Comparison of ENCODE assay signal across 32 cellular contexts in the genomic region with DNA sequence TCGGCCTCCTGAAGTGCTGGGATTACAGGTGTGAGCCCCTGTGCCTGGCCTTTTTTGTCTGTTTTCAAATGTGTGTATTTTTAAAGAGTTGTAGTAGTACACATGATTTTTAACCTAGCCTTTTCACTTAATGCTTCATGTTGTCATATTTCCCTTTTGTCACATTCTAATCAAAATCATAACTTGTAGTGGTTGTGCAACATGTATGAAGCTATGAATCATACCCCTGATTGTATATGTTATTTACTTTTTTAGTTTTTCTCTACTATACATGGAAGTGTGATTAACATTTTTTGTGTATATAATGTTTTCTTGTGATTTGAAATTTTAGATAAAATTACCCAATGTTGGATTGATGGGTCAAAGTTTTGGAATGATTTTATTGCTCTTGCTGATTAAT. TPM values are rescaled to one million over a fixed set of nuclear protein-coding genes. Genes with fewer than 3 reads are reported as not detected.
"Had no signal": no experiment of that assay in that cellular context is flagged by ENCODE, and none has a peak within 500 bp of the region (broad histone marks: within the 10 kb centered on the region; RNA-seq: fewer than 3 reads in every experiment).

No MANE protein-coding gene starts in this region.

- DNase-seq: effector CD8-positive, alpha-beta T cell; heart left ventricle; hippocampal formation; kidney glomerular epithelial cell; mammary epithelial cell; naive thymus-derived CD4-positive, alpha-beta T cell; nephron progenitor cell; psoas muscle; retina; spleen; stimulated activated CD4-positive, alpha-beta T cell treated with anti-CD3 and anti-CD28 coated beads, Interleukin-2, amount 100 ng/mL, for 24 hours; stimulated activated CD4-positive, alpha-beta T cell treated with anti-CD3 and anti-CD28 coated beads, Interleukin-4, amount 100 ng/mL, for 4 hours; stimulated activated naive B cell treated with anti-CD40 and anti-IgM and Interleukin-4, amounts not matched to agents 10 μg/mL and 1 μg/mL and 100 μg/mL, for 72 hours; stimulated activated naive CD8-positive, alpha-beta T cell treated with anti-CD3 and anti-CD28 coated beads, Interleukin-15, amount 100 ng/mL, for 72 hours; testis; upper lobe of right lung had no signal

- H3K4me1 ChIP-seq: parathyroid adenoma, psoas muscle, tibial nerve, upper lobe of right lung, vagina had no signal

- H3K27ac ChIP-seq: heart left ventricle, parathyroid adenoma, psoas muscle, spleen, testis, tibial nerve, upper lobe of right lung, vagina had no signal

- H3K9me3 ChIP-seq: heart left ventricle, psoas muscle, spleen, testis, tibial nerve, upper lobe of right lung, vagina had no signal

- FAIRE-seq: islet of Langerhans had no signal

- H3K27me3 ChIP-seq: heart left ventricle, spleen, testis, tibial nerve, upper lobe of right lung, vagina had no signal

- ATAC-seq: esophagus mucosa; heart left ventricle; naive thymus-derived CD4-positive, alpha-beta T cell; psoas muscle; sciatic nerve; stimulated activated naive B cell treated with anti-CD40 and anti-IgM and Interleukin-4, amounts not matched to agents 10 μg/mL and 1 μg/mL and 100 μg/mL, for 72 hours; stimulated activated naive CD8-positive, alpha-beta T cell treated with anti-CD3 and anti-CD28 coated beads, Interleukin-15, amount 100 ng/mL, for 72 hours; upper lobe of right lung had no signal

- H3K4me3 ChIP-seq: heart left ventricle, psoas muscle, spleen, testis, tibial nerve, upper lobe of right lung, vagina had no signal

RNA-seq across cellular contexts. Expression of a gene that starts 53.8 kb away (rescaled TPM):
- total RNA-seq: dermis microvascular lymphatic vessel endothelial cell; esophagus mucosa; fibroblast of lung; frontal cortex; glomerular endothelial cell; heart left ventricle; lower leg skin; mammary epithelial cell; mesenteric fat pad; mononuclear cell; naive thymus-derived CD4-positive, alpha-beta T cell; omental fat pad; psoas muscle; sciatic nerve; skeletal muscle tissue; spleen; subcutaneous adipose tissue; testis; tibial nerve; upper lobe of right lung; vagina had no signal
- polyA plus RNA-seq: fibroblast of lung; heart left ventricle; mammary epithelial cell; naive thymus-derived CD4-positive, alpha-beta T cell; psoas muscle; spleen had no signal
